8 cellular contexts compared by ENCODE assay signal in genomic region chr2:165778187-165778556, GRCh38.
"Had no signal": no experiment of that assay in that cellular context is flagged by ENCODE, and none has a peak within 500 bp of the region (broad histone marks: within the 10 kb centered on the region; RNA-seq: fewer than 3 reads in every experiment).

No MANE protein-coding gene starts in this region.

- H3K36me3 ChIP-seq: ascending aorta, pancreas, thyroid gland had no signal

- H3K4me3 Mint-ChIP-seq: activated naive CD8-positive, alpha-beta T cell treated with anti-CD3 and anti-CD28 coated beads, Interleukin-2, amount 10 ng/mL, durations not matched to agents 7 days and 5 days; neural crest cell had no signal

- H3K27ac Mint-ChIP-seq: activated naive CD8-positive, alpha-beta T cell treated with anti-CD3 and anti-CD28 coated beads, Interleukin-2, amount 10 ng/mL, durations not matched to agents 7 days and 5 days had no signal

- H3K4me3 ChIP-seq: ascending aorta, pancreas, thyroid gland had no signal

- H3K9me3 ChIP-seq: ascending aorta, pancreas, thyroid gland had no signal

- H3K4me1 Mint-ChIP-seq: neural crest cell had no signal

- DNase-seq: activated CD4-positive, CD25-positive, alpha-beta regulatory T cell; activated naive CD8-positive, alpha-beta T cell treated with anti-CD3 and anti-CD28 coated beads, Interleukin-2, amount 10 ng/mL, durations not matched to agents 7 days and 5 days; foreskin keratinocyte; stimulated activated CD4-positive, alpha-beta T cell treated with anti-CD3 and anti-CD28 coated beads, Interleukin-4, amount 100 ng/mL, for 1 hour; thyroid gland had no signal

- H3K27me3 ChIP-seq: ascending aorta, foreskin keratinocyte, pancreas, thyroid gland had no signal

- H3K27ac ChIP-seq: ascending aorta, foreskin keratinocyte, pancreas, thyroid gland had no signal

- H3K4me1 ChIP-seq: ascending aorta had no signal
